In the genomic region with DNA sequence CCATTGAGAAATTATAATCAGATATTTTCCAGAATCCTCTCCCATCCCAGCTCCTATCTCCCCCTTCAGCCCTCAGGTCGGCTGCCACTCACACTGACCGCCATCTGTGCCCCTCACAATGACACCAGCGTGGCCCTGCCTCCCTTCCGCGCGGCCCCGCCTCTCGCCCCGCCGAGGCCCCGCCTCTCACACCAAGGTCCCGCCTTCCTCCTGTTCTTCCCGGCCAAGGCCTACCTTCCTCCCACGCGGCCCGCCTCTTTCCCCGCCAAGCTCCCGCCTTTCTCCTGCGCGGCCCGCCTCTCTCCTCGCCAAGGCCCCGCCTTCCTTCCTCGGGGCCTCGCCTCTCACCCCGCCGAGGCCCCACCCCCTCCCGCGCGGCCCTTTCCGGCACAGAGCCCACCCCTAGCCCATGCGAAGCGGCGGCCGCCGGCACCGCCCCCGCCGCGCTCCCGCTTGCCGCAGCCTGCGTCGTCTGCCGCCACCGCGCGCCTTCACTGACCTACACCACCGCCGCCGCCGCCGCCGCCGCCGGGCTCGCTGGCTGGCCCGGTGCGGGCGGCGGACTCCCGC, we compare ENCODE assay signal across 1 cellular context.
TF ChIP-seq lines count a peak whose summit lies in the region.

Gene DNAJC21, plus strand, starts transcription at position 410 of the 570 bp plus-strand sequence. CDS start 261 bp downstream, outside the sequence.

TF ChIP-seq in HepG2, 621 proteins besides CTCF, POLR2A, EP300 and RAD21 (continued from another document and continues in another):
- TF ChIP-seq ZNF577 (CRISPR knock-in tag; IDR thresholded peaks at IDR 0.05; ENCODE audit: borderline replicate concordance, low read depth) (no peak), FOSL2 (CRISPR knock-in tag; IDR thresholded peaks at IDR 0.05) (peak; percentile 16; the same call in 1 of the 2 replicates), SOX6 (IDR thresholded peaks at IDR 0.05) (no peak), SOX6 (CRISPR knock-in tag; IDR thresholded peaks at IDR 0.05) (0 out of 2 replicates have a peak, but pooled peaks have one; percentile 25), SP2 (CRISPR knock-in tag; IDR thresholded peaks at IDR 0.05) (peak; percentile 55), ZFP37 (CRISPR knock-in tag; IDR thresholded peaks at IDR 0.05; ENCODE audit: borderline replicate concordance) (no peak), EHMT2 (IDR thresholded peaks at IDR 0.05; ENCODE audit: borderline replicate concordance, low read depth, low read length) (no peak), RFX5 (IDR thresholded peaks at IDR 0.05; ENCODE audit: low read depth, low read length) (no peak), SKIL (CRISPR knock-in tag; IDR thresholded peaks at IDR 0.05; ENCODE audit: borderline replicate concordance) (0 out of 2 replicates have a peak, but pooled peaks have one; percentile 3), EZH2 (conservative IDR thresholded peaks at IDR 0.05; ENCODE audit: low read depth, low read length) (no peak), MEF2D (CRISPR knock-in tag; IDR thresholded peaks at IDR 0.05) (no peak), ZBTB26 (CRISPR knock-in tag; IDR thresholded peaks at IDR 0.05; ENCODE audit: borderline replicate concordance) (peak; percentile 58; the same call in 1 of the 2 replicates), NR2F2 (IDR thresholded peaks at IDR 0.05; ENCODE audit: borderline replicate concordance, low read depth) (no peak), RELA (CRISPR knock-in tag; IDR thresholded peaks at IDR 0.05) (no peak), HIVEP1 (CRISPR knock-in tag; IDR thresholded peaks at IDR 0.05) (no peak), ZMAT5 (CRISPR knock-in tag; IDR thresholded peaks at IDR 0.05; ENCODE audit: borderline replicate concordance, low read depth) (no peak), ZSCAN29 (CRISPR knock-in tag; conservative IDR thresholded peaks at IDR 0.05) (no peak), GTF2F1 (IDR thresholded peaks at IDR 0.05; ENCODE audit: low read length) (no peak), ZBTB8A (CRISPR knock-in tag; IDR thresholded peaks at IDR 0.05; ENCODE audit: borderline replicate concordance, low read depth) (no peak), RARA (CRISPR knock-in tag; IDR thresholded peaks at IDR 0.05) (peak; percentile 6; the same call in 1 of the 2 replicates), CEBPB (IDR thresholded peaks at IDR 0.05; ENCODE audit: borderline replicate concordance, low read depth, low read length) (no peak), CHD4 (IDR thresholded peaks at IDR 0.05; ENCODE audit: borderline replicate concordance, low read length) (no peak), ZNF710 (CRISPR knock-in tag; IDR thresholded peaks at IDR 0.05; ENCODE audit: borderline replicate concordance) (no peak), NFYB (CRISPR knock-in tag; IDR thresholded peaks at IDR 0.05) (peak; percentile 36), YY1 (IDR thresholded peaks at IDR 0.05; ENCODE audit: insufficient read depth, insufficient replicate concordance, low read depth, low read length) (peak; percentile 61), ZBTB21 (CRISPR knock-in tag; IDR thresholded peaks at IDR 0.05) (no peak), MIER2 (CRISPR knock-in tag; IDR thresholded peaks at IDR 0.05) (no peak), ZFY (CRISPR knock-in tag; IDR thresholded peaks at IDR 0.05) (no peak; the same call in 1 of the 2 replicates), ZNF792 (CRISPR knock-in tag; IDR thresholded peaks at IDR 0.05) (0 out of 2 replicates have a peak, but pooled peaks have one; percentile 27), TP53 (CRISPR knock-in tag; conservative IDR thresholded peaks at IDR 0.05) (no peak), ZNF331 (CRISPR knock-in tag; IDR thresholded peaks at IDR 0.05) (no peak), ZNF616 (CRISPR knock-in tag; IDR thresholded peaks at IDR 0.05; ENCODE audit: low read depth) (peak; percentile 13; the same call in 1 of the 2 replicates), UBTF (CRISPR knock-in tag; IDR thresholded peaks at IDR 0.05) (no peak), DMAP1 (CRISPR knock-in tag; IDR thresholded peaks at IDR 0.05) (0 out of 2 replicates have a peak, but pooled peaks have one; percentile 16), ZGPAT (CRISPR knock-in tag; IDR thresholded peaks at IDR 0.05) (peak; percentile 3; the same call in 1 of the 2 replicates), MXD1 (CRISPR knock-in tag; IDR thresholded peaks at IDR 0.05) (0 out of 2 replicates have a peak, but pooled peaks have one; percentile 7), ZNF598 (CRISPR knock-in tag; IDR thresholded peaks at IDR 0.05; ENCODE audit: borderline replicate concordance) (no peak), ZBTB3 (CRISPR knock-in tag; IDR thresholded peaks at IDR 0.05; ENCODE audit: borderline replicate concordance, low read depth) (no peak), HNRNPUL1 (IDR thresholded peaks at IDR 0.05; ENCODE audit: low read depth, low read length) (no peak), ZFP1 (CRISPR knock-in tag; IDR thresholded peaks at IDR 0.05) (no peak), ARHGAP35 (CRISPR knock-in tag; IDR thresholded peaks at IDR 0.05; ENCODE audit: borderline replicate concordance) (no peak)
- TF ChIP-seq, protein P1, sequence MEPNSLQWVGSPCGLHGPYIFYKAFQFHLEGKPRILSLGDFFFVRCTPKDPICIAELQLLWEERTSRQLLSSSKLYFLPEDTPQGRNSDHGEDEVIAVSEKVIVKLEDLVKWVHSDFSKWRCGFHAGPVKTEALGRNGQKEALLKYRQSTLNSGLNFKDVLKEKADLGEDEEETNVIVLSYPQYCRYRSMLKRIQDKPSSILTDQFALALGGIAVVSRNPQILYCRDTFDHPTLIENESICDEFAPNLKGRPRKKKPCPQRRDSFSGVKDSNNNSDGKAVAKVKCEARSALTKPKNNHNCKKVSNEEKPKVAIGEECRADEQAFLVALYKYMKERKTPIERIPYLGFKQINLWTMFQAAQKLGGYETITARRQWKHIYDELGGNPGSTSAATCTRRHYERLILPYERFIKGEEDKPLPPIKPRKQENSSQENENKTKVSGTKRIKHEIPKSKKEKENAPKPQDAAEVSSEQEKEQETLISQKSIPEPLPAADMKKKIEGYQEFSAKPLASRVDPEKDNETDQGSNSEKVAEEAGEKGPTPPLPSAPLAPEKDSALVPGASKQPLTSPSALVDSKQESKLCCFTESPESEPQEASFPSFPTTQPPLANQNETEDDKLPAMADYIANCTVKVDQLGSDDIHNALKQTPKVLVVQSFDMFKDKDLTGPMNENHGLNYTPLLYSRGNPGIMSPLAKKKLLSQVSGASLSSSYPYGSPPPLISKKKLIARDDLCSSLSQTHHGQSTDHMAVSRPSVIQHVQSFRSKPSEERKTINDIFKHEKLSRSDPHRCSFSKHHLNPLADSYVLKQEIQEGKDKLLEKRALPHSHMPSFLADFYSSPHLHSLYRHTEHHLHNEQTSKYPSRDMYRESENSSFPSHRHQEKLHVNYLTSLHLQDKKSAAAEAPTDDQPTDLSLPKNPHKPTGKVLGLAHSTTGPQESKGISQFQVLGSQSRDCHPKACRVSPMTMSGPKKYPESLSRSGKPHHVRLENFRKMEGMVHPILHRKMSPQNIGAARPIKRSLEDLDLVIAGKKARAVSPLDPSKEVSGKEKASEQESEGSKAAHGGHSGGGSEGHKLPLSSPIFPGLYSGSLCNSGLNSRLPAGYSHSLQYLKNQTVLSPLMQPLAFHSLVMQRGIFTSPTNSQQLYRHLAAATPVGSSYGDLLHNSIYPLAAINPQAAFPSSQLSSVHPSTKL (CRISPR knock-in tag; IDR thresholded peaks at IDR 0.05) = peak; percentile 18; the same call in 1 of the 2 replicates
- TF ChIP-seq, protein P2, sequence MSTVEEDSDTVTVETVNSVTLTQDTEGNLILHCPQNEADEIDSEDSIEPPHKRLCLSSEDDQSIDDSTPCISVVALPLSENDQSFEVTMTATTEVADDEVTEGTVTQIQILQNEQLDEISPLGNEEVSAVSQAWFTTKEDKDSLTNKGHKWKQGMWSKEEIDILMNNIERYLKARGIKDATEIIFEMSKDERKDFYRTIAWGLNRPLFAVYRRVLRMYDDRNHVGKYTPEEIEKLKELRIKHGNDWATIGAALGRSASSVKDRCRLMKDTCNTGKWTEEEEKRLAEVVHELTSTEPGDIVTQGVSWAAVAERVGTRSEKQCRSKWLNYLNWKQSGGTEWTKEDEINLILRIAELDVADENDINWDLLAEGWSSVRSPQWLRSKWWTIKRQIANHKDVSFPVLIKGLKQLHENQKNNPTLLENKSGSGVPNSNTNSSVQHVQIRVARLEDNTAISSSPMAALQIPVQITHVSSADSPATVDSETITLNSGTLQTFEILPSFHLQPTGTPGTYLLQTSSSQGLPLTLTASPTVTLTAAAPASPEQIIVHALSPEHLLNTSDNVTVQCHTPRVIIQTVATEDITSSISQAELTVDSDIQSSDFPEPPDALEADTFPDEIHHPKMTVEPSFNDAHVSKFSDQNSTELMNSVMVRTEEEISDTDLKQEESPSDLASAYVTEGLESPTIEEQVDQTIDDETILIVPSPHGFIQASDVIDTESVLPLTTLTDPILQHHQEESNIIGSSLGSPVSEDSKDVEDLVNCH (CRISPR knock-in tag; IDR thresholded peaks at IDR 0.05) = no peak
- TF ChIP-seq, protein P3, sequence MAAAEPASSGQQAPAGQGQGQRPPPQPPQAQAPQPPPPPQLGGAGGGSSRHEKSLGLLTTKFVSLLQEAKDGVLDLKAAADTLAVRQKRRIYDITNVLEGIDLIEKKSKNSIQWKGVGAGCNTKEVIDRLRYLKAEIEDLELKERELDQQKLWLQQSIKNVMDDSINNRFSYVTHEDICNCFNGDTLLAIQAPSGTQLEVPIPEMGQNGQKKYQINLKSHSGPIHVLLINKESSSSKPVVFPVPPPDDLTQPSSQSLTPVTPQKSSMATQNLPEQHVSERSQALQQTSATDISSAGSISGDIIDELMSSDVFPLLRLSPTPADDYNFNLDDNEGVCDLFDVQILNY (CRISPR knock-in tag; conservative IDR thresholded peaks at IDR 0.05) = 0 out of 2 replicates have a peak, but pooled peaks have one; percentile 65
